ENCODE assay signal across 18 cellular contexts in genomic region chr18:78558101-78558810, GRCh38.
DNase-seq lines count a peak whose midpoint lies in the region; ATAC-seq and TF ChIP-seq lines count a peak whose summit lies in the region.
"Had no signal": no experiment of that assay in that cellular context is flagged by ENCODE, and none has a peak within 500 bp of the region (broad histone marks: within the 10 kb centered on the region; RNA-seq: fewer than 3 reads in every experiment).

No MANE protein-coding gene starts in this region.

- no peak for TF ChIP-seq CTCF in right atrium auricular region (IDR thresholded peaks at IDR 0.05)
- no peak for TF ChIP-seq CTCF in left ventricle myocardium inferior (IDR thresholded peaks at IDR 0.05; ENCODE audit: borderline replicate concordance)
- no peak for TF ChIP-seq CTCF in esophagus muscularis mucosa (IDR thresholded peaks at IDR 0.05)
- no peak for TF ChIP-seq CTCF in stomach (IDR thresholded peaks at IDR 0.05)

- H3K9ac ChIP-seq in neuronal stem cell (ENCODE audit: low read depth, low read length, poor library complexity) = no peak overlapping the region
- H3K9ac ChIP-seq: BLaER1 had no signal

- H2AFZ ChIP-seq in neuronal stem cell (ENCODE audit: low read length) = no peak overlapping the region

- H3K9me3 ChIP-seq in right atrium auricular region (peaks cover 6 to 16% of the 10 kb centered on the region in 2 donors), left ventricle myocardium inferior (replicated peaks) (peaks cover 34% of the 10 kb centered on the region), esophagus muscularis mucosa (peaks cover 0 to 22% (median 13%) of the 10 kb centered on the region in 4 donors), neuronal stem cell (replicated peaks in 1 of 2; ENCODE audit: control insufficient read depth in 2 of 2, insufficient read depth in 1 of 2, low read depth in 1 of 2, low read length in 2 of 2) (peaks cover 0 to 4% of the 10 kb centered on the region in 2 donors), stomach (peaks cover 0 to 14% (median 11%) of the 10 kb centered on the region in 4 donors)
- H3K9me3 ChIP-seq: BE2C had no signal

- H3K23ac ChIP-seq in neuronal stem cell (ENCODE audit: low read depth, low read length, poor library complexity) = no peak overlapping the region

- H3K27me3 ChIP-seq in right atrium auricular region (no peaks in the 10 kb centered on the region), left ventricle myocardium inferior (ENCODE audit: low read depth) (peaks cover 25% of the 10 kb centered on the region), esophagus muscularis mucosa (peaks cover 0 to 26% (median 0%) of the 10 kb centered on the region in 4 donors), neuronal stem cell (ENCODE audit: control insufficient read depth in 3 of 3, insufficient read depth in 3 of 3, low read depth in 1 of 3, low read length in 3 of 3) (peaks cover 0 to 12% (median 0%) of the 10 kb centered on the region in 3 experiments), stomach (peaks cover 0 to 13% (median 0%) of the 10 kb centered on the region in 3 donors)
- H3K27me3 ChIP-seq: BE2C, BLaER1 had no signal

- no peak overlapping the region for H2BK5ac ChIP-seq in neuronal stem cell (ENCODE audit: low read length)

- no peaks in the 10 kb centered on the region for H3K79me1 ChIP-seq in neuronal stem cell (ENCODE audit: low read depth, low read length)

- intact Hi-C loops in left ventricle myocardium inferior (cut with micrococcal nuclease) (no loop called here), esophagus muscularis mucosa (cut with DNase I) (no loop called here), stomach (cut with DNase I; ENCODE audit: low total_unique reads) (no loop called here)

- H3K14ac ChIP-seq in neuronal stem cell (ENCODE audit: low read length) = no peak overlapping the region

- no peak overlapping the region for H2AK5ac ChIP-seq in neuronal stem cell (ENCODE audit: low read depth, low read length)

- H3K36me3 ChIP-seq in right atrium auricular region (no peaks in the 10 kb centered on the region), left ventricle myocardium inferior (no peaks in the 10 kb centered on the region), esophagus muscularis mucosa (no peaks in the 10 kb centered on the region), neuronal stem cell (replicated peaks in 1 of 2; ENCODE audit: control insufficient read depth in 2 of 2, insufficient read depth in 2 of 2, low read length in 2 of 2) (no peaks in the 10 kb centered on the region), stomach (no peaks in the 10 kb centered on the region)
- H3K36me3 ChIP-seq: BE2C, BLaER1 had no signal

- DNase-seq in right atrium auricular region (ENCODE audit: low spot score) (peak; percentile 21), left ventricle myocardium inferior (no peak), esophagus muscularis mucosa (ENCODE audit: extremely low spot score) (peak; percentile 88), neuronal stem cell (ENCODE audit: low spot score) (no peak), stomach (no peak), activated T-cell treated with anti-CD3 and anti-CD28 coated beads for 4 hours (no peak)
- DNase-seq: 8988T; ACHN; C1 segment of cervical spinal cord; CD4-positive, alpha-beta memory T cell; CD4-positive, CD25-positive, alpha-beta regulatory T cell; CD8-positive, alpha-beta memory T cell; COR-L47; DMS79 treated with DMSO at 0.1 percent for 48 hours; GF-D8 had no signal

- no peaks in the 10 kb centered on the region for H3K4me1 ChIP-seq in right atrium auricular region
- no peaks in the 10 kb centered on the region for H3K4me1 ChIP-seq in left ventricle myocardium inferior
- H3K4me1 ChIP-seq in esophagus muscularis mucosa = no peaks in the 10 kb centered on the region
- H3K4me1 ChIP-seq in neuronal stem cell (ENCODE audit: control insufficient read depth in 2 of 2, insufficient read depth in 1 of 2, low read depth in 1 of 2, low read length in 2 of 2) = peaks cover 6 to 7% of the 10 kb centered on the region in 2 donors
- no peaks in the 10 kb centered on the region for H3K4me1 ChIP-seq in stomach
- H3K4me1 ChIP-seq: BE2C, BLaER1 had no signal

- H4K8ac ChIP-seq in neuronal stem cell (ENCODE audit: low read depth, low read length) = no peak overlapping the region

- no peak overlapping the region for H3K27ac ChIP-seq in right atrium auricular region
- H3K27ac ChIP-seq in left ventricle myocardium inferior (replicated peaks) = no peak overlapping the region
- H3K27ac ChIP-seq in esophagus muscularis mucosa (replicated peaks in 1 of 4) = no peak overlapping the region
- no peak overlapping the region for H3K27ac ChIP-seq in neuronal stem cell (replicated peaks; ENCODE audit: low read length)
- H3K27ac ChIP-seq in stomach = no peak overlapping the region
- H3K27ac ChIP-seq: BLaER1 had no signal

- no peak overlapping the region for H2BK120ac ChIP-seq in neuronal stem cell (ENCODE audit: low read depth, low read length)

- H4K91ac ChIP-seq in neuronal stem cell (ENCODE audit: low read depth, low read length, poor library complexity) = no peak overlapping the region

- H3K4me2 ChIP-seq in neuronal stem cell (ENCODE audit: insufficient read depth, low read length, poor library complexity, severe bottlenecking) = no peak overlapping the region
- H3K4me2 ChIP-seq: BLaER1 had no signal

- ATAC-seq in HG03196 (IDR thresholded peaks at IDR 0.05; ENCODE audit: unreplicated experiment) = no peak

- TF ChIP-seq POLR2A in esophagus muscularis mucosa (IDR thresholded peaks at IDR 0.05; ENCODE audit: low read depth) (no peak), stomach (IDR thresholded peaks at IDR 0.05) (no peak)

- H3K4me3 ChIP-seq in right atrium auricular region = no peak overlapping the region
- no peak overlapping the region for H3K4me3 ChIP-seq in left ventricle myocardium inferior
- H3K4me3 ChIP-seq in esophagus muscularis mucosa = no peak overlapping the region
- H3K4me3 ChIP-seq in neuronal stem cell (ENCODE audit: low read length in 2 of 2) = no peak overlapping the region
- H3K4me3 ChIP-seq in stomach = no peak overlapping the region
- H3K4me3 ChIP-seq: BLaER1 had no signal

- no peak overlapping the region for H2BK15ac ChIP-seq in neuronal stem cell (ENCODE audit: low read length)

- WGBS in esophagus muscularis mucosa = 94% methylated on average over 21 of the region's 23 CpGs
- no CpG with 5 or more reads among the region's 23 CpGs for WGBS in neuronal stem cell (ENCODE audit: extremely low coverage in 2 of 2, insufficient read length in 2 of 2, insufficient replicate concordance in 1 of 2), 2 donors
- 83 to 89% (median 86%) methylated on average over 23 of the region's 23 CpGs for WGBS in stomach, 5 donors

- no peak overlapping the region for H2BK12ac ChIP-seq in neuronal stem cell (ENCODE audit: low read length)

- no peak overlapping the region for H3K4ac ChIP-seq in neuronal stem cell (ENCODE audit: low read length)

- TF ChIP-seq EP300 in esophagus muscularis mucosa (IDR thresholded peaks at IDR 0.05) = no peak
- no peak for TF ChIP-seq EP300 in stomach (IDR thresholded peaks at IDR 0.05)

- peak overlapping the region; percentile 1 for H3K18ac ChIP-seq in neuronal stem cell (ENCODE audit: low read length)

Comparison
In these comparisons a context has a peak if more than half of its experiments do, and no peak if none do; other contexts are left out.
1. DNase-seq: peak in right atrium auricular region (single experiment) and esophagus muscularis mucosa (single experiment); none in left ventricle myocardium inferior (single experiment), neuronal stem cell (single experiment), stomach (single experiment) and activated T-cell treated with anti-CD3 and anti-CD28 coated beads for 4 hours (single experiment).